Comparison of ENCODE assay signal across 30 cellular contexts in the genomic region with DNA sequence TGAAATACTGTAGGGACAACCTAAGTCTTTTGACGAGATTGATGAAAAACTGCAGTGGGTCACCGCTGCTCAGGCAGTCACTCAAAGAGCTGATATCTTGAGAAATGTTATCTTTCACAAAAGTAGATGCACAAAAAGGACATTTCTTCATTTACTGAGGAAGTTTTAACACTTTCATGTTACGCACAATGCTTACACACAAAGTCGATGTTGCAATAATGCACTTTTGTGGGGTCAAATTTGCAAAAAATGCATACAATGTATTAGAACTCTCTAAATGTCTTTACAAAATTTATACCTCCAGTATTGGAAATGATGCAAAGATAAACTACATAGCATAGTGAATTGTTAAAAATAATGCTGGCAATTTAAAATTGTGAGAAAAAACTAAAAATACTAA. TPM values are rescaled to one million over a fixed set of nuclear protein-coding genes. Genes with fewer than 3 reads are reported as not detected.
"Had no signal": no experiment of that assay in that cellular context is flagged by ENCODE, and none has a peak within 500 bp of the region (broad histone marks: within the 10 kb centered on the region; RNA-seq: fewer than 3 reads in every experiment).

No MANE protein-coding gene starts in this region.

- H3K4me3 ChIP-seq: colonic mucosa, gastrocnemius medialis, left lung, mucosa of descending colon, sigmoid colon, thoracic aorta, tibial nerve, upper lobe of left lung had no signal

- DNase-seq: colonic mucosa; effector CD8-positive, alpha-beta T cell; endodermal cell; foreskin fibroblast; gastrocnemius medialis; head of caudate nucleus; kidney; left lung; mesenchymal stem cell; mucosa of descending colon; naive B cell; sigmoid colon; stimulated activated CD4-positive, alpha-beta T cell treated with anti-CD3 and anti-CD28 coated beads, Interleukin-15, amount 100 ng/mL, for 24 hours; stimulated activated CD4-positive, alpha-beta T cell treated with anti-CD3 and anti-CD28 coated beads, Interleukin-2, amount 100 ng/mL, for 48 hours; stimulated activated naive B cell treated with anti-CD40 and anti-IgM and Interleukin-4, amounts not matched to agents 10 μg/mL and 1 μg/mL and 100 μg/mL, for 72 hours; upper lobe of left lung had no signal

- H3K27ac ChIP-seq: colonic mucosa, epithelial cell of prostate, gastrocnemius medialis, parathyroid adenoma, sigmoid colon, thoracic aorta, tibial nerve had no signal

- H3K36me3 ChIP-seq: colonic mucosa, gastrocnemius medialis, left lung, sigmoid colon, thoracic aorta, tibial nerve, upper lobe of left lung had no signal

- H3K4me1 ChIP-seq: colonic mucosa, gastrocnemius medialis, parathyroid adenoma, sigmoid colon, tibial nerve, upper lobe of left lung had no signal

- H3K27me3 ChIP-seq: colonic mucosa, gastrocnemius medialis, left lung, sigmoid colon, tibial nerve, upper lobe of left lung had no signal

- H3K9me3 ChIP-seq: colonic mucosa, gastrocnemius medialis, left lung, mucosa of descending colon, sigmoid colon, thoracic aorta, tibial nerve, upper lobe of left lung had no signal

RNA-seq across cellular contexts. Expression of a gene that starts 16.2 kb away (rescaled TPM):
- total RNA-seq: colonic mucosa; endodermal cell; esophagus mucosa; gastrocnemius medialis; glomerular endothelial cell; kidney; left lung; lower leg skin; lung microvascular endothelial cell; mesothelial cell of epicardium; mucosa of descending colon; natural killer cell treated with Interleukin-12 subunit alpha and Interleukin-12 subunit beta and Interleukin-15 and Interleukin-18, amount 100 ng/mL, for 72 hours; neural crest cell; osteoblast; progenitor cell of endocrine pancreas; sigmoid colon; skeletal muscle tissue; thoracic aorta; tibial nerve; upper lobe of left lung had no signal
- polyA plus RNA-seq: sigmoid colon had no signal
